In genomic region chr9:137299938-137300337, GRCh38 we compare ENCODE assay signal across 11 cellular contexts. TPM values are rescaled to one million over a fixed set of nuclear protein-coding genes. Genes with fewer than 3 reads are reported as not detected.
A peak's percentile ranks its signal among the peaks of the same experiment; 100 is the strongest.
DNase-seq lines count a peak whose midpoint lies in the region; ATAC-seq and TF ChIP-seq lines count a peak whose summit lies in the region.
"Had no signal": no experiment of that assay in that cellular context is flagged by ENCODE, and none has a peak within 500 bp of the region (broad histone marks: within the 10 kb centered on the region; RNA-seq: fewer than 3 reads in every experiment).

No MANE protein-coding gene starts in this region.

- H3K4me1 Mint-ChIP-seq in CD8-positive, alpha-beta memory T cell, result peaks cover 5 to 14% (median 7%) of the 10 kb centered on the region in 3 donors

- no peak for DNase-seq in CD8-positive, alpha-beta memory T cell
- DNase-seq in RKO (ENCODE audit: low spot score) (peak; percentile 68), heart left ventricle (peak in 4 of 5 donors; percentile 37 to 68 (median 52)), pons (ENCODE audit: low spot score) (peak; percentile 28), cerebellum (ENCODE audit: low spot score) (no peak), cerebellar cortex (ENCODE audit: low spot score) (no peak), NCI-H187 (lab: John Stamatoyannopoulos, UW) (no peak), HuH-7.5 (ENCODE audit: low spot score) (no peak)
- DNase-seq: activated CD4-positive, alpha-beta T cell treated with anti-CD3 and anti-CD28 coated beads for 4 hours; NCI-H1436 had no signal

- peak in 1 of 4 donors; percentile 17 for ATAC-seq in heart left ventricle

- H3K27me3 Mint-ChIP-seq in CD8-positive, alpha-beta memory T cell, result peaks cover 16 to 23% of the 10 kb centered on the region in 2 donors

- no peaks in the 10 kb centered on the region for H3K36me3 ChIP-seq in CD8-positive, alpha-beta memory T cell (ENCODE audit: insufficient read depth, low read length)
- H3K36me3 ChIP-seq in heart left ventricle, result peaks cover 0 to 8% (median 0%) of the 10 kb centered on the region in 9 donors

- H3K27me3 ChIP-seq in CD8-positive, alpha-beta memory T cell (ENCODE audit: insufficient read depth, low read length, poor library complexity, severe bottlenecking), result peaks cover 42% of the 10 kb centered on the region
- H3K27me3 ChIP-seq in heart left ventricle, result peaks cover 0 to 66% (median 15%) of the 10 kb centered on the region in 9 donors

- peak overlapping the region; percentile 64 for H3K27ac ChIP-seq in CD8-positive, alpha-beta memory T cell (ENCODE audit: low read depth, low read length)
- peak overlapping the region; percentile 31 to 98 (median 86) for H3K27ac ChIP-seq in heart left ventricle
- H3K27ac ChIP-seq: epithelial cell of prostate had no signal

- H3K9me3 ChIP-seq in CD8-positive, alpha-beta memory T cell (ENCODE audit: low read length), result no peaks in the 10 kb centered on the region
- no peaks in the 10 kb centered on the region for H3K9me3 ChIP-seq in heart left ventricle

- intact Hi-C loops in heart left ventricle (cut with DNase I), result loop anchor here in 6 of 10 donors (5.0 to 10.0 kb wide), 4 partner anchors 107 to 227 kb away; partner anchors contain the start of genes EXD3 (in 1 of the 6) and NOXA1 (in 1 of the 6)

- peaks cover 0 to 2% (median 0%) of the 10 kb centered on the region in 5 donors for H3K9me3 Mint-ChIP-seq in CD8-positive, alpha-beta memory T cell

- CTCF ChIA-PET in CD8-positive, alpha-beta memory T cell (lab: Charles Lee), result no interaction called here

- TF ChIP-seq CTCF in heart left ventricle (IDR thresholded peaks at IDR 0.05), result no peak

- POLR2A ChIA-PET in CD8-positive, alpha-beta memory T cell (lab: Charles Lee), result no interaction called here

- peak overlapping the region in 4 of 7 donors; percentile 38 to 78 (median 45) for H3K4me3 Mint-ChIP-seq in CD8-positive, alpha-beta memory T cell

- TF ChIP-seq POLR2A in heart left ventricle (IDR thresholded peaks at IDR 0.05), result no peak

- H3K27ac Mint-ChIP-seq in CD8-positive, alpha-beta memory T cell, result no peak overlapping the region

- 29 to 38% (median 37%) methylated on average over 16 of the region's 16 CpGs for WGBS in heart left ventricle, 4 donors

- no peak overlapping the region for H3K4me3 ChIP-seq in CD8-positive, alpha-beta memory T cell (ENCODE audit: low read length)
- H3K4me3 ChIP-seq in heart left ventricle, result peak overlapping the region; percentile 42 to 94 (median 68)

- H3K4me1 ChIP-seq in CD8-positive, alpha-beta memory T cell (ENCODE audit: insufficient read depth, low read length), result peaks cover 17% of the 10 kb centered on the region
- peaks cover 0 to 91% (median 46%) of the 10 kb centered on the region in 12 donors for H3K4me1 ChIP-seq in heart left ventricle

- no peaks in the 10 kb centered on the region for H3K36me3 Mint-ChIP-seq in CD8-positive, alpha-beta memory T cell

RNA-seq across cellular contexts. Expression of gene NRARP, which starts 2.1 kb away (rescaled TPM):
- total RNA-seq in CD8-positive, alpha-beta memory T cell, result 1 to 10 TPM; 1.9 to 2.3 TPM
- not detected for polyA plus RNA-seq in CD8-positive, alpha-beta memory T cell
- 10 to 100 TPM in 5 of 9 donors, 1 to 10 TPM in 4; 6.4 to 15.8 (median 10.3) TPM for total RNA-seq in heart left ventricle
- polyA plus RNA-seq in heart left ventricle, result 1 to 10 TPM; 1.6 to 4.2 TPM
- 4.4 TPM for total RNA-seq in cerebellum

RNA-seq across cellular contexts. Expression of gene TOR4A, which starts 22.4 kb away (rescaled TPM):
- total RNA-seq in CD8-positive, alpha-beta memory T cell, result 1 to 10 TPM; 3.3 to 3.9 TPM
- polyA plus RNA-seq in CD8-positive, alpha-beta memory T cell, result 1.8 TPM
- total RNA-seq in heart left ventricle (10 to 100 TPM; 14.0 to 46.4 (median 18.5) TPM), cerebellum (0.91 TPM)
- 10 to 100 TPM in 1 of 2 donors, 1 to 10 TPM in 1; 6.6 to 16.3 TPM for polyA plus RNA-seq in heart left ventricle

RNA-seq across cellular contexts. Expression of gene NELFB, which starts 44.8 kb away (rescaled TPM):
- total RNA-seq in CD8-positive, alpha-beta memory T cell, result 10 to 100 TPM; 67.5 to 72.0 TPM
- 34.8 TPM for polyA plus RNA-seq in CD8-positive, alpha-beta memory T cell
- total RNA-seq in heart left ventricle, result 10 to 100 TPM; 32.5 to 55.5 (median 38.1) TPM
- polyA plus RNA-seq in heart left ventricle, result 10 to 100 TPM; 31.4 to 77.8 TPM
- 27.1 TPM for total RNA-seq in cerebellum

RNA-seq across cellular contexts. Expression of gene STPG3, which starts 48.9 kb away (rescaled TPM):
- under 1 TPM; 0.27 to 0.28 TPM for total RNA-seq in CD8-positive, alpha-beta memory T cell
- polyA plus RNA-seq in CD8-positive, alpha-beta memory T cell, result not detected
- total RNA-seq in heart left ventricle (under 1 TPM in 2 of 9 donors, not detected in 7; 0.23 to 0.31 TPM), cerebellum (not detected)
- under 1 TPM in 1 of 2 donors, not detected in 1; 0.61 TPM for polyA plus RNA-seq in heart left ventricle

RNA-seq across cellular contexts. Expression of gene TUBB4B, which starts 58.9 kb away (rescaled TPM):
- total RNA-seq in CD8-positive, alpha-beta memory T cell, result 100 to 1,000 TPM; 322 to 331 TPM
- 64.6 TPM for polyA plus RNA-seq in CD8-positive, alpha-beta memory T cell
- total RNA-seq in heart left ventricle, result 100 to 1,000 TPM; 244 to 769 (median 456) TPM
- polyA plus RNA-seq in heart left ventricle, result 100 to 1,000 TPM; 705 to 900 TPM
- total RNA-seq in cerebellum, result 62.8 TPM

Comparison
In these comparisons a context has a peak if more than half of its experiments do, and no peak if none do; other contexts are left out.
1. DNase-seq: peak in RKO (single experiment), heart left ventricle (4 of 5) and pons (single experiment); none in CD8-positive, alpha-beta memory T cell (0 of 5), cerebellum (single experiment), cerebellar cortex (single experiment), NCI-H187 (0 of 2) and HuH-7.5 (single experiment).